1 cellular context compared by ENCODE assay signal in the genomic region with DNA sequence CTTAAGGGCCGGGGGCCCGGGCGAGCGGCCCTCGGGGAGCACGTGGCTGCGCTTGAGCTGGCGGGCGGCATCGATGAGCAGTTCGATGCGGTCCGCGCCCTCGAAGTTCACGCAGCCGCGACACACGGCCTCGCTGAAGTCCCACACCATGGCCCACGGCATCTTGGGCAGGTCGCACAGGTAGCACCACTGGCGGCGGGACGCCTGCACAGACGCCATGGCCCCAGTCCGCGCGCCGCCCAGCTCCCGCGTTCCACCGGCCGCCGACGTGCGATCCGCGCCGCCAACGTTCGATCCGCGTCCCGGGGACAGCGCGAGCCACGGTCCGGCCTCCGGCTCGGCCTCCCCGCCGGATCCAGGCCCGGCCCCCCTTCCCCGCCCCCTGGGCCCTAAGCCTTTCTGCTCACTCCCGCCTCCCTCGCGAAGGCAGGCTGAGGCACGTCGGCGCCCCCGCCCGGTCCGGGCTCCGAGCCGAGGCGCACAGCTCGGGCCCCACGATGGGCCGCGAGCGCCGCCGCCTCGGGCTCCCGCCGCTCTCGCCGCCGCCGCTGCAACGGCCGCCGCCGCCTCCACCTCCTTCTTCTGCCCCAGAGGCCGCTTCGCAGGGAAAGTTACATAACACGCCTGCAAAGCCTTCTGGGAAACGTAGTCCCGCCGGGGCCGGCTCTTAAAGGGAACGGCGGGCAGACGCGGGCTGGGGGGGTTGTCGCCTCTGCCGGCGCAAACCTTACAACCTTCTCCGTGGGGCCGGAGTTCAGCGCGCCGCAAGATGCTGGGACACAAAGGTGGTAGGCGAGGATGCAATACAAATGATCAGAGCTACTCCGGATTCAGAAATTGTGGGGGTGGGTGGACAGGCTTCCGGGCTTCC.
A peak's percentile ranks its signal among the peaks of the same experiment; 100 is the strongest.
TF ChIP-seq lines count a peak whose summit lies in the region.

A gene with protein sequence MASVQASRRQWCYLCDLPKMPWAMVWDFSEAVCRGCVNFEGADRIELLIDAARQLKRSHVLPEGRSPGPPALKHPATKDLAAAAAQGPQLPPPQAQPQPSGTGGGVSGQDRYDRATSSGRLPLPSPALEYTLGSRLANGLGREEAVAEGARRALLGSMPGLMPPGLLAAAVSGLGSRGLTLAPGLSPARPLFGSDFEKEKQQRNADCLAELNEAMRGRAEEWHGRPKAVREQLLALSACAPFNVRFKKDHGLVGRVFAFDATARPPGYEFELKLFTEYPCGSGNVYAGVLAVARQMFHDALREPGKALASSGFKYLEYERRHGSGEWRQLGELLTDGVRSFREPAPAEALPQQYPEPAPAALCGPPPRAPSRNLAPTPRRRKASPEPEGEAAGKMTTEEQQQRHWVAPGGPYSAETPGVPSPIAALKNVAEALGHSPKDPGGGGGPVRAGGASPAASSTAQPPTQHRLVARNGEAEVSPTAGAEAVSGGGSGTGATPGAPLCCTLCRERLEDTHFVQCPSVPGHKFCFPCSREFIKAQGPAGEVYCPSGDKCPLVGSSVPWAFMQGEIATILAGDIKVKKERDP (minus strand): TSS at position 586 of the 871 bp plus-strand sequence. CDS start 367 bp downstream, at position 219.

TF ChIP-seq in HepG2, 621 proteins besides CTCF, POLR2A, EP300 and RAD21 (continued from another document and continues in another):
- TF ChIP-seq, protein P1, sequence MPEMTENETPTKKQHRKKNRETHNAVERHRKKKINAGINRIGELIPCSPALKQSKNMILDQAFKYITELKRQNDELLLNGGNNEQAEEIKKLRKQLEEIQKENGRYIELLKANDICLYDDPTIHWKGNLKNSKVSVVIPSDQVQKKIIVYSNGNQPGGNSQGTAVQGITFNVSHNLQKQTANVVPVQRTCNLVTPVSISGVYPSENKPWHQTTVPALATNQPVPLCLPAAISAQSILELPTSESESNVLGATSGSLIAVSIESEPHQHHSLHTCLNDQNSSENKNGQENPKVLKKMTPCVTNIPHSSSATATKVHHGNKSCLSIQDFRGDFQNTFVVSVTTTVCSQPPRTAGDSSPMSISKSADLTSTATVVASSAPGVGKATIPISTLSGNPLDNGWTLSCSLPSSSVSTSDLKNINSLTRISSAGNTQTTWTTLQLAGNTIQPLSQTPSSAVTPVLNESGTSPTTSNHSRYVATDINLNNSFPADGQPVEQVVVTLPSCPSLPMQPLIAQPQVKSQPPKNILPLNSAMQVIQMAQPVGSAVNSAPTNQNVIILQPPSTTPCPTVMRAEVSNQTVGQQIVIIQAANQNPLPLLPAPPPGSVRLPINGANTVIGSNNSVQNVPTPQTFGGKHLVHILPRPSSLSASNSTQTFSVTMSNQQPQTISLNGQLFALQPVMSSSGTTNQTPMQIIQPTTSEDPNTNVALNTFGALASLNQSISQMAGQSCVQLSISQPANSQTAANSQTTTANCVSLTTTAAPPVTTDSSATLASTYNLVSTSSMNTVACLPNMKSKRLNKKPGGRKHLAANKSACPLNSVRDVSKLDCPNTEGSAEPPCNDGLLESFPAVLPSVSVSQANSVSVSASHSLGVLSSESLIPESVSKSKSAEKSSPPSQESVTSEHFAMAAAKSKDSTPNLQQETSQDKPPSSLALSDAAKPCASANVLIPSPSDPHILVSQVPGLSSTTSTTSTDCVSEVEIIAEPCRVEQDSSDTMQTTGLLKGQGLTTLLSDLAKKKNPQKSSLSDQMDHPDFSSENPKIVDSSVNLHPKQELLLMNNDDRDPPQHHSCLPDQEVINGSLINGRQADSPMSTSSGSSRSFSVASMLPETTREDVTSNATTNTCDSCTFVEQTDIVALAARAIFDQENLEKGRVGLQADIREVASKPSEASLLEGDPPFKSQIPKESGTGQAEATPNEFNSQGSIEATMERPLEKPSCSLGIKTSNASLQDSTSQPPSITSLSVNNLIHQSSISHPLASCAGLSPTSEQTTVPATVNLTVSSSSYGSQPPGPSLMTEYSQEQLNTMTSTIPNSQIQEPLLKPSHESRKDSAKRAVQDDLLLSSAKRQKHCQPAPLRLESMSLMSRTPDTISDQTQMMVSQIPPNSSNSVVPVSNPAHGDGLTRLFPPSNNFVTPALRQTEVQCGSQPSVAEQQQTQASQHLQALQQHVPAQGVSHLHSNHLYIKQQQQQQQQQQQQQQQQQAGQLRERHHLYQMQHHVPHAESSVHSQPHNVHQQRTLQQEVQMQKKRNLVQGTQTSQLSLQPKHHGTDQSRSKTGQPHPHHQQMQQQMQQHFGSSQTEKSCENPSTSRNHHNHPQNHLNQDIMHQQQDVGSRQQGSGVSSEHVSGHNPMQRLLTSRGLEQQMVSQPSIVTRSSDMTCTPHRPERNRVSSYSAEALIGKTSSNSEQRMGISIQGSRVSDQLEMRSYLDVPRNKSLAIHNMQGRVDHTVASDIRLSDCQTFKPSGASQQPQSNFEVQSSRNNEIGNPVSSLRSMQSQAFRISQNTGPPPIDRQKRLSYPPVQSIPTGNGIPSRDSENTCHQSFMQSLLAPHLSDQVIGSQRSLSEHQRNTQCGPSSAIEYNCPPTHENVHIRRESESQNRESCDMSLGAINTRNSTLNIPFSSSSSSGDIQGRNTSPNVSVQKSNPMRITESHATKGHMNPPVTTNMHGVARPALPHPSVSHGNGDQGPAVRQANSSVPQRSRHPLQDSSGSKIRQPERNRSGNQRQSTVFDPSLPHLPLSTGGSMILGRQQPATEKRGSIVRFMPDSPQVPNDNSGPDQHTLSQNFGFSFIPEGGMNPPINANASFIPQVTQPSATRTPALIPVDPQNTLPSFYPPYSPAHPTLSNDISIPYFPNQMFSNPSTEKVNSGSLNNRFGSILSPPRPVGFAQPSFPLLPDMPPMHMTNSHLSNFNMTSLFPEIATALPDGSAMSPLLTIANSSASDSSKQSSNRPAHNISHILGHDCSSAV (CRISPR knock-in tag; IDR thresholded peaks at IDR 0.05; ENCODE audit: borderline replicate concordance): no peak
- TF ChIP-seq, protein P2, sequence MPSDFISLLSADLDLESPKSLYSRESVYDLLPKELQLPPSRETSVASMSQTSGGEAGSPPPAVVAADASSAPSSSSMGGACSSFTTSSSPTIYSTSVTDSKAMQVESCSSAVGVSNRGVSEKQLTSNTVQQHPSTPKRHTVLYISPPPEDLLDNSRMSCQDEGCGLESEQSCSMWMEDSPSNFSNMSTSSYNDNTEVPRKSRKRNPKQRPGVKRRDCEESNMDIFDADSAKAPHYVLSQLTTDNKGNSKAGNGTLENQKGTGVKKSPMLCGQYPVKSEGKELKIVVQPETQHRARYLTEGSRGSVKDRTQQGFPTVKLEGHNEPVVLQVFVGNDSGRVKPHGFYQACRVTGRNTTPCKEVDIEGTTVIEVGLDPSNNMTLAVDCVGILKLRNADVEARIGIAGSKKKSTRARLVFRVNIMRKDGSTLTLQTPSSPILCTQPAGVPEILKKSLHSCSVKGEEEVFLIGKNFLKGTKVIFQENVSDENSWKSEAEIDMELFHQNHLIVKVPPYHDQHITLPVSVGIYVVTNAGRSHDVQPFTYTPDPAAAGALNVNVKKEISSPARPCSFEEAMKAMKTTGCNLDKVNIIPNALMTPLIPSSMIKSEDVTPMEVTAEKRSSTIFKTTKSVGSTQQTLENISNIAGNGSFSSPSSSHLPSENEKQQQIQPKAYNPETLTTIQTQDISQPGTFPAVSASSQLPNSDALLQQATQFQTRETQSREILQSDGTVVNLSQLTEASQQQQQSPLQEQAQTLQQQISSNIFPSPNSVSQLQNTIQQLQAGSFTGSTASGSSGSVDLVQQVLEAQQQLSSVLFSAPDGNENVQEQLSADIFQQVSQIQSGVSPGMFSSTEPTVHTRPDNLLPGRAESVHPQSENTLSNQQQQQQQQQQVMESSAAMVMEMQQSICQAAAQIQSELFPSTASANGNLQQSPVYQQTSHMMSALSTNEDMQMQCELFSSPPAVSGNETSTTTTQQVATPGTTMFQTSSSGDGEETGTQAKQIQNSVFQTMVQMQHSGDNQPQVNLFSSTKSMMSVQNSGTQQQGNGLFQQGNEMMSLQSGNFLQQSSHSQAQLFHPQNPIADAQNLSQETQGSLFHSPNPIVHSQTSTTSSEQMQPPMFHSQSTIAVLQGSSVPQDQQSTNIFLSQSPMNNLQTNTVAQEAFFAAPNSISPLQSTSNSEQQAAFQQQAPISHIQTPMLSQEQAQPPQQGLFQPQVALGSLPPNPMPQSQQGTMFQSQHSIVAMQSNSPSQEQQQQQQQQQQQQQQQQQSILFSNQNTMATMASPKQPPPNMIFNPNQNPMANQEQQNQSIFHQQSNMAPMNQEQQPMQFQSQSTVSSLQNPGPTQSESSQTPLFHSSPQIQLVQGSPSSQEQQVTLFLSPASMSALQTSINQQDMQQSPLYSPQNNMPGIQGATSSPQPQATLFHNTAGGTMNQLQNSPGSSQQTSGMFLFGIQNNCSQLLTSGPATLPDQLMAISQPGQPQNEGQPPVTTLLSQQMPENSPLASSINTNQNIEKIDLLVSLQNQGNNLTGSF (CRISPR knock-in tag; IDR thresholded peaks at IDR 0.05): no peak
- TF ChIP-seq SATB2 (CRISPR knock-in tag; IDR thresholded peaks at IDR 0.05) (no peak), KLF6 (CRISPR knock-in tag; IDR thresholded peaks at IDR 0.05) (no peak), NFE2L2 (IDR thresholded peaks at IDR 0.05; ENCODE audit: low read length) (no peak), POGZ (CRISPR knock-in tag; IDR thresholded peaks at IDR 0.05) (no peak), ZNF17 (CRISPR knock-in tag; IDR thresholded peaks at IDR 0.05) (no peak), ZFY (CRISPR knock-in tag; IDR thresholded peaks at IDR 0.05) (peak; percentile 90), ZBTB38 (CRISPR knock-in tag; IDR thresholded peaks at IDR 0.05) (no peak), GABPA (IDR thresholded peaks at IDR 0.05; ENCODE audit: low read depth, low read length) (peak; percentile 62), GABPA (CRISPR knock-in tag; IDR thresholded peaks at IDR 0.05; ENCODE audit: low read depth) (peak; percentile 89), ZFP36 (IDR thresholded peaks at IDR 0.05; ENCODE audit: borderline replicate concordance, low read depth, low read length, partially characterized antibody) (no peak), SIN3A (IDR thresholded peaks at IDR 0.05; ENCODE audit: borderline replicate concordance, low read depth, low read length) (0 out of 2 replicates have a peak, but pooled peaks have one; percentile 12), ZNF589 (CRISPR knock-in tag; conservative IDR thresholded peaks at IDR 0.05) (no peak), CCDC6 (CRISPR knock-in tag; IDR thresholded peaks at IDR 0.05) (peak; percentile 65; the same call in 1 of the 2 replicates), PITX1 (CRISPR knock-in tag; IDR thresholded peaks at IDR 0.05) (no peak), STAG1 (CRISPR knock-in tag; IDR thresholded peaks at IDR 0.05) (peak; percentile 6; the same call in 1 of the 2 replicates), ZNF713 (CRISPR knock-in tag; IDR thresholded peaks at IDR 0.05) (no peak), ZNF180 (CRISPR knock-in tag; IDR thresholded peaks at IDR 0.05; ENCODE audit: borderline replicate concordance, low read depth) (no peak)
- TF ChIP-seq, protein P3, sequence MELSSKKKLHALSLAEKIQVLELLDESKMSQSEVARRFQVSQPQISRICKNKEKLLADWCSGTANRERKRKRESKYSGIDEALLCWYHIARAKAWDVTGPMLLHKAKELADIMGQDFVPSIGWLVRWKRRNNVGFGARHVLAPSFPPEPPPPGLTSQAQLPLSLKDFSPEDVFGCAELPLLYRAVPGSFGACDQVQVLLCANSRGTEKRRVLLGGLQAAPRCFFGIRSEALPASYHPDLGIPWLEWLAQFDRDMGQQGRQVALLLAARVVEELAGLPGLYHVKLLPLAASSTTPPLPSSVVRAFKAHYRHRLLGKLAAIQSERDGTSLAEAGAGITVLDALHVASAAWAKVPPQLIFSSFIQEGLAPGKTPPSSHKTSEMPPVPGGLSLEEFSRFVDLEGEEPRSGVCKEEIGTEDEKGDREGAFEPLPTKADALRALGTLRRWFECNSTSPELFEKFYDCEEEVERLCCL (CRISPR knock-in tag; IDR thresholded peaks at IDR 0.05; ENCODE audit: borderline replicate concordance): no peak
- TF ChIP-seq, protein P4, sequence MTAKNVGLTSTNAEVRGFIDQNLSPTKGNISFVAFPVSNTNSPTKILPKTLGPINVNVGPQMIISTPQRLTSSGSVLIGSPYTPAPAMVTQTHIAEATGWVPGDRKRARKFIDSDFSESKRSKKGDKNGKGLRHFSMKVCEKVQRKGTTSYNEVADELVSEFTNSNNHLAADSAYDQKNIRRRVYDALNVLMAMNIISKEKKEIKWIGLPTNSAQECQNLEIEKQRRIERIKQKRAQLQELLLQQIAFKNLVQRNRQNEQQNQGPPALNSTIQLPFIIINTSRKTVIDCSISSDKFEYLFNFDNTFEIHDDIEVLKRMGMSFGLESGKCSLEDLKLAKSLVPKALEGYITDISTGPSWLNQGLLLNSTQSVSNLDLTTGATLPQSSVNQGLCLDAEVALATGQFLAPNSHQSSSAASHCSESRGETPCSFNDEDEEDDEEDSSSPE (CRISPR knock-in tag; IDR thresholded peaks at IDR 0.05): no peak; the same call in 1 of the 2 replicates
- TF ChIP-seq, protein P5, sequence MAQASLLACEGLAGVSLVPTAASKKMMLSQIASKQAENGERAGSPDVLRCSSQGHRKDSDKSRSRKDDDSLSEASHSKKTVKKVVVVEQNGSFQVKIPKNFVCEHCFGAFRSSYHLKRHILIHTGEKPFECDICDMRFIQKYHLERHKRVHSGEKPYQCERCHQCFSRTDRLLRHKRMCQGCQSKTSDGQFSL (CRISPR knock-in tag; IDR thresholded peaks at IDR 0.05): no peak; the same call in 1 of the 2 replicates
- TF ChIP-seq, protein P6, sequence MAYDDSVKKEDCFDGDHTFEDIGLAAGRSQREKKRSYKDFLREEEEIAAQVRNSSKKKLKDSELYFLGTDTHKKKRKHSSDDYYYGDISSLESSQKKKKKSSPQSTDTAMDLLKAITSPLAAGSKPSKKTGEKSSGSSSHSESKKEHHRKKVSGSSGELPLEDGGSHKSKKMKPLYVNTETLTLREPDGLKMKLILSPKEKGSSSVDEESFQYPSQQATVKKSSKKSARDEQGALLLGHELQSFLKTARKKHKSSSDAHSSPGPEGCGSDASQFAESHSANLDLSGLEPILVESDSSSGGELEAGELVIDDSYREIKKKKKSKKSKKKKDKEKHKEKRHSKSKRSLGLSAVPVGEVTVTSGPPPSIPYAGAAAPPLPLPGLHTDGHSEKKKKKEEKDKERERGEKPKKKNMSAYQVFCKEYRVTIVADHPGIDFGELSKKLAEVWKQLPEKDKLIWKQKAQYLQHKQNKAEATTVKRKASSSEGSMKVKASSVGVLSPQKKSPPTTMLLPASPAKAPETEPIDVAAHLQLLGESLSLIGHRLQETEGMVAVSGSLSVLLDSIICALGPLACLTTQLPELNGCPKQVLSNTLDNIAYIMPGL (CRISPR knock-in tag; IDR thresholded peaks at IDR 0.05; ENCODE audit: borderline replicate concordance in 1 of 2, low read depth in 1 of 2): 0 out of 4 replicates have a peak, but pooled peaks of 1 of the 2 experiments have one; percentile 15
- TF ChIP-seq, protein P7, sequence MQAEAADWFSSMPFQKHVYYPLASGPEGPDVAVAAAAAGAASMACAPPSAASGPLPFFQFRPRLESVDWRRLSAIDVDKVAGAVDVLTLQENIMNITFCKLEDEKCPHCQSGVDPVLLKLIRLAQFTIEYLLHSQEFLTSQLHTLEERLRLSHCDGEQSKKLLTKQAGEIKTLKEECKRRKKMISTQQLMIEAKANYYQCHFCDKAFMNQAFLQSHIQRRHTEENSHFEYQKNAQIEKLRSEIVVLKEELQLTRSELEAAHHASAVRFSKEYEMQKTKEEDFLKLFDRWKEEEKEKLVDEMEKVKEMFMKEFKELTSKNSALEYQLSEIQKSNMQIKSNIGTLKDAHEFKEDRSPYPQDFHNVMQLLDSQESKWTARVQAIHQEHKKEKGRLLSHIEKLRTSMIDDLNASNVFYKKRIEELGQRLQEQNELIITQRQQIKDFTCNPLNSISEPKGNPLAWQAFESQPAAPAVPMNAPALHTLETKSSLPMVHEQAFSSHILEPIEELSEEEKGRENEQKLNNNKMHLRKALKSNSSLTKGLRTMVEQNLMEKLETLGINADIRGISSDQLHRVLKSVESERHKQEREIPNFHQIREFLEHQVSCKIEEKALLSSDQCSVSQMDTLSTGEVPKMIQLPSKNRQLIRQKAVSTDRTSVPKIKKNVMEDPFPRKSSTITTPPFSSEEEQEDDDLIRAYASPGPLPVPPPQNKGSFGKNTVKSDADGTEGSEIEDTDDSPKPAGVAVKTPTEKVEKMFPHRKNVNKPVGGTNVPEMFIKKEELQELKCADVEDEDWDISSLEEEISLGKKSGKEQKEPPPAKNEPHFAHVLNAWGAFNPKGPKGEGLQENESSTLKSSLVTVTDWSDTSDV (CRISPR knock-in tag; IDR thresholded peaks at IDR 0.05): no peak
